In genomic region chr18:13316066-13316465, GRCh38 we compare ENCODE assay signal across 28 cellular contexts.
A peak's percentile ranks its signal among the peaks of the same experiment; 100 is the strongest.
DNase-seq lines count a peak whose midpoint lies in the region; ATAC-seq and TF ChIP-seq lines count a peak whose summit lies in the region.
"Had no signal": no experiment of that assay in that cellular context is flagged by ENCODE, and none has a peak within 500 bp of the region (broad histone marks: within the 10 kb centered on the region; RNA-seq: fewer than 3 reads in every experiment).

No MANE protein-coding gene starts in this region.

- peaks cover 76% of the 10 kb centered on the region for H3K27me3 ChIP-seq in PC-9 (ENCODE audit: insufficient read depth, low read depth)
- H3K27me3 ChIP-seq: BLaER1 treated with 17β-estradiol and CSF1 and Interleukin-3, amounts not matched to agents 10 nM and 100 nM had no signal

- intact Hi-C loops in PC-9 (cut with micrococcal nuclease; ENCODE audit: unreplicated experiment) = no loop called here

- no peaks in the 10 kb centered on the region for H3K36me3 ChIP-seq in PC-9 (ENCODE audit: low read depth)

- H3K79me2 ChIP-seq in PC-9 (ENCODE audit: low read depth) = no peaks in the 10 kb centered on the region

- no peak for ATAC-seq in WTC11
- ATAC-seq: Panc1 had no signal

- H2AFZ ChIP-seq in PC-9 = no peak overlapping the region

- H3K27ac ChIP-seq in PC-9 = no peak overlapping the region
- H3K27ac ChIP-seq: BLaER1 treated with 17β-estradiol and CSF1 and Interleukin-3, amounts not matched to agents 10 nM and 100 nM; KMS-11; RWPE1 had no signal

- BruUV-seq in PC-9 (replicated peaks; lab: Mats Ljungman, UMichigan) = no TSS peak

- POLR2A ChIA-PET in WTC11 (lab: Charles Lee) (no interaction called here), PC-9 (lab: Charles Lee; ENCODE audit: unreplicated experiment) (no interaction called here)

- no peaks in the 10 kb centered on the region for H3F3A ChIP-seq in PC-9 (ENCODE audit: insufficient read depth, low read depth)

- H3K4me1 ChIP-seq in PC-9 (replicated peaks; ENCODE audit: insufficient read depth) = no peaks in the 10 kb centered on the region

- CTCF ChIA-PET in WTC11 (lab: Charles Lee) = no interaction called here
- CTCF ChIA-PET in PC-9 (lab: Charles Lee) = no interaction called here

- peaks cover 3% of the 10 kb centered on the region; the same call in 1 of the 2 replicates for H3K27me3 Mint-ChIP-seq in WTC11 (ENCODE audit: low read depth)
- H3K27me3 Mint-ChIP-seq: CD4-positive, alpha-beta T cell had no signal

- no peaks in the 10 kb centered on the region for H3K9me2 ChIP-seq in PC-9 (ENCODE audit: insufficient read depth)

- H3K4me1 Mint-ChIP-seq in WTC11 = 0 out of 2 replicates have a peak, but pooled peaks cover 2% of the 10 kb centered on the region

- H3K36me3 Mint-ChIP-seq in WTC11 = peaks cover 25% of the 10 kb centered on the region

- no peak overlapping the region for H3K4me2 ChIP-seq in PC-9
- H3K4me2 ChIP-seq: BLaER1 treated with 17β-estradiol and CSF1 and Interleukin-3, amounts not matched to agents 10 nM and 100 nM; KMS-11 had no signal

- H3K27ac Mint-ChIP-seq in WTC11 = no peak overlapping the region
- H3K27ac Mint-ChIP-seq: CD4-positive, alpha-beta T cell; HFFc6 had no signal

- DNase-seq in NCI-H2227 (lab: John Stamatoyannopoulos, UW; ENCODE audit: unreplicated experiment) (peak; percentile 2), NCI-H2227 treated with DMSO at 0.1 percent for 48 hours (lab: John Stamatoyannopoulos, UW) (no peak), OCI-M1 (lab: John Stamatoyannopoulos, UW) (peak; percentile 32), WTC11 (ENCODE audit: low spot score) (no peak), LoVo (ENCODE audit: low spot score) (no peak), PC-9 (no peak), ureter (ENCODE audit: low spot score) (no peak)
- DNase-seq: AML-193; CD4-positive, alpha-beta T cell; DMS79 treated with DMSO at 0.1 percent for 48 hours; GF-D8; H7; HFFc6; IMR-90; NCI-H1048; NCI-H1417; NCI-H1694; NCI-H2081; NCI-H446 treated with DMSO at 0.1 percent for 48 hours; NCI-H526; NCI-H82; NK-92 treated with Interleukin-12 subunit alpha and Interleukin-12 subunit beta, amount 100 ng/mL, for 24 hours; SHP77; T-helper 1 cell had no signal

- H3K9me3 ChIP-seq in PC-9 (ENCODE audit: insufficient read depth, low read depth) = no peaks in the 10 kb centered on the region; the same call in 1 of the 2 replicates

- no peak overlapping the region for H3K4me3 ChIP-seq in PC-9

- TF ChIP-seq CTCF in WTC11 (IDR thresholded peaks at IDR 0.05) = no peak
- TF ChIP-seq CTCF in PC-9 (conservative IDR thresholded peaks at IDR 0.05) = no peak

- no peaks in the 10 kb centered on the region; the same call in 1 of the 2 replicates for H4K20me1 ChIP-seq in PC-9 (ENCODE audit: insufficient read depth)
- H4K20me1 ChIP-seq: BLaER1 treated with 17β-estradiol and CSF1 and Interleukin-3, amounts not matched to agents 10 nM and 100 nM had no signal

- H3K4me3 Mint-ChIP-seq in WTC11 = no peak overlapping the region
- H3K4me3 Mint-ChIP-seq: CD4-positive, alpha-beta T cell; HFFc6 had no signal

- peaks cover 32% of the 10 kb centered on the region for H3K9me3 Mint-ChIP-seq in WTC11

TF ChIP-seq in WTC11, 78 proteins besides CTCF, POLR2A, EP300 and RAD21:
- no peak for TF ChIP-seq SMAD3 (CRISPR knock-in tag; IDR thresholded peaks at IDR 0.05; ENCODE audit: borderline replicate concordance)
- no peak for TF ChIP-seq CREM (CRISPR knock-in tag; IDR thresholded peaks at IDR 0.05)
- TF ChIP-seq ZNF138 (CRISPR knock-in tag; conservative IDR thresholded peaks at IDR 0.05) = no peak
- peak; percentile 99 for TF ChIP-seq ZNF317 (CRISPR knock-in tag; IDR thresholded peaks at IDR 0.05; ENCODE audit: borderline replicate concordance, low read depth)

Comparison
In these comparisons a context has a peak if more than half of its experiments do, and no peak if none do; other contexts are left out.
1. DNase-seq: peak in NCI-H2227 (single experiment) and OCI-M1 (single experiment); none in NCI-H2227 treated with DMSO at 0.1 percent for 48 hours (single experiment), WTC11 (single experiment), LoVo (single experiment), PC-9 (0 of 2) and ureter (single experiment).